17 cellular contexts compared by ENCODE assay signal in genomic region chr15:70469651-70470555, GRCh38.
DNase-seq lines count a peak whose midpoint lies in the region; ATAC-seq and TF ChIP-seq lines count a peak whose summit lies in the region.
"Had no signal": no experiment of that assay in that cellular context is flagged by ENCODE, and none has a peak within 500 bp of the region (broad histone marks: within the 10 kb centered on the region; RNA-seq: fewer than 3 reads in every experiment).

No MANE protein-coding gene starts in this region.

- peak overlapping the region; percentile 44 for H2BK12ac ChIP-seq in neuronal stem cell (ENCODE audit: low read length)

- no peak overlapping the region for H3K4me2 ChIP-seq in neuronal stem cell (ENCODE audit: insufficient read depth, low read length, poor library complexity, severe bottlenecking)
- H3K4me2 ChIP-seq: BLaER1 treated with 17β-estradiol and CSF1 and Interleukin-3, amounts not matched to agents 10 nM and 100 nM had no signal

- peaks cover 10% of the 10 kb centered on the region for H3K4me1 ChIP-seq in HEK293 (ENCODE audit: control insufficient read depth, insufficient read depth, low read length)
- peaks cover 59% of the 10 kb centered on the region for H3K4me1 ChIP-seq in Panc1 (ENCODE audit: control insufficient read depth, insufficient read depth, low read length)
- peaks cover 0 to 6% of the 10 kb centered on the region in 2 donors for H3K4me1 ChIP-seq in neuronal stem cell (ENCODE audit: control insufficient read depth in 2 of 2, insufficient read depth in 1 of 2, low read depth in 1 of 2, low read length in 2 of 2)

- peak overlapping the region; percentile 79 for H3K18ac ChIP-seq in neuronal stem cell (ENCODE audit: low read length)

- ATAC-seq in Panc1 = no peak; the same call in 1 of the 2 replicates
- ATAC-seq in HG03442 (IDR thresholded peaks at IDR 0.05; ENCODE audit: unreplicated experiment) = no peak

- H3K27ac ChIP-seq in HEK293 (ENCODE audit: extremely low read depth, low read depth, low read length) (no peak overlapping the region), Panc1 (ENCODE audit: low read length) (peak overlapping the region; percentile 99), neuronal stem cell (replicated peaks; ENCODE audit: low read length) (no peak overlapping the region)
- H3K27ac ChIP-seq: BLaER1 treated with 17β-estradiol and CSF1 and Interleukin-3, amounts not matched to agents 10 nM and 100 nM; SJSA1 had no signal

- H4K8ac ChIP-seq in neuronal stem cell (ENCODE audit: low read depth, low read length) = no peak overlapping the region

- H3K14ac ChIP-seq in neuronal stem cell (ENCODE audit: low read length) = peak overlapping the region; percentile 41

- H3K36me3 ChIP-seq in HEK293 (ENCODE audit: control insufficient read depth in 2 of 2, insufficient read depth in 1 of 2, low read length in 2 of 2) (no peaks in the 10 kb centered on the region), Panc1 (ENCODE audit: control insufficient read depth, insufficient read depth, low read length) (no peaks in the 10 kb centered on the region), neuronal stem cell (replicated peaks in 1 of 2; ENCODE audit: control insufficient read depth in 2 of 2, insufficient read depth in 2 of 2, low read length in 2 of 2) (no peaks in the 10 kb centered on the region)
- H3K36me3 ChIP-seq: BLaER1 treated with 17β-estradiol and CSF1 and Interleukin-3, amounts not matched to agents 10 nM and 100 nM; SJSA1 had no signal

- no peak overlapping the region for H2AFZ ChIP-seq in neuronal stem cell (ENCODE audit: low read length)

- H3K4ac ChIP-seq in neuronal stem cell (ENCODE audit: low read length) = no peak overlapping the region

- no peak overlapping the region for H2BK15ac ChIP-seq in neuronal stem cell (ENCODE audit: low read length)

- peaks cover 14% of the 10 kb centered on the region for H3K4me1 Mint-ChIP-seq in nephron progenitor cell

- in situ Hi-C loops in Panc1 (cut with HindIII; ENCODE audit: low pct_unique_long_range_greater_than_20kb, low sequenced_read_pairs) = no loop called here

- TF ChIP-seq CTCF in HEK293 (tag by site-specific recombination; IDR thresholded peaks at IDR 0.05) = no peak
- no peak for TF ChIP-seq CTCF in Panc1 (IDR thresholded peaks at IDR 0.05)
- no peak for TF ChIP-seq CTCF in foreskin fibroblast (IDR thresholded peaks at IDR 0.05; ENCODE audit: low read depth, low read length)
- no peak for TF ChIP-seq CTCF in nephron progenitor cell (IDR thresholded peaks at IDR 0.05)

- no peak overlapping the region for H3K4me3 ChIP-seq in HEK293 (ENCODE audit: low read depth, low read length)
- no peak overlapping the region for H3K4me3 ChIP-seq in Panc1 (ENCODE audit: low read depth in 2 of 2, low read length in 2 of 2)
- no peak overlapping the region for H3K4me3 ChIP-seq in neuronal stem cell (ENCODE audit: low read length in 2 of 2)
- H3K4me3 ChIP-seq in foreskin fibroblast (ENCODE audit: low read depth in 1 of 2, low read length in 2 of 2) = no peak overlapping the region
- H3K4me3 ChIP-seq: BLaER1 treated with 17β-estradiol and CSF1 and Interleukin-3, amounts not matched to agents 10 nM and 100 nM; SJSA1 had no signal

- POLR2A ChIA-PET in HEK293 (lab: Yijun Ruan, JAX) = interaction anchor here (0.5 kb wide), 1 partner anchor 38 kb away, joined by 3 read pairs; no protein-coding TSS in a partner anchor
- POLR2A ChIA-PET in Panc1 (lab: Charles Lee) = no interaction called here

- H3K36me3 Mint-ChIP-seq in nephron progenitor cell (ENCODE audit: low read depth) = no peaks in the 10 kb centered on the region

- H2BK5ac ChIP-seq in neuronal stem cell (ENCODE audit: low read length) = no peak overlapping the region

- H3K27me3 ChIP-seq in Panc1 (ENCODE audit: control insufficient read depth, insufficient read depth, low read length) (no peaks in the 10 kb centered on the region), neuronal stem cell (ENCODE audit: control insufficient read depth in 3 of 3, insufficient read depth in 3 of 3, low read depth in 1 of 3, low read length in 3 of 3) (peaks cover 0 to 3% (median 0%) of the 10 kb centered on the region in 3 experiments)
- H3K27me3 ChIP-seq: SJSA1 had no signal

- no peak overlapping the region for H3K23ac ChIP-seq in neuronal stem cell (ENCODE audit: low read depth, low read length, poor library complexity)

- no peak overlapping the region for H4K91ac ChIP-seq in neuronal stem cell (ENCODE audit: low read depth, low read length, poor library complexity)

- no peaks in the 10 kb centered on the region for H3K9me3 Mint-ChIP-seq in nephron progenitor cell
- H3K9me3 Mint-ChIP-seq: H9 had no signal

- H3K9me3 ChIP-seq in HEK293 (ENCODE audit: control insufficient read depth, insufficient read depth, low read depth, low read length) (no peaks in the 10 kb centered on the region), Panc1 (ENCODE audit: control insufficient read depth, insufficient read depth, low read depth, low read length) (no peaks in the 10 kb centered on the region), neuronal stem cell (replicated peaks in 1 of 2; ENCODE audit: control insufficient read depth in 2 of 2, insufficient read depth in 1 of 2, low read depth in 1 of 2, low read length in 2 of 2) (no peaks in the 10 kb centered on the region)
- H3K9me3 ChIP-seq: SJSA1 had no signal

- no peaks in the 10 kb centered on the region for H3K79me1 ChIP-seq in neuronal stem cell (ENCODE audit: low read depth, low read length)

- H2BK120ac ChIP-seq in neuronal stem cell (ENCODE audit: low read depth, low read length) = no peak overlapping the region

- H3K9ac ChIP-seq in neuronal stem cell (ENCODE audit: low read depth, low read length, poor library complexity) = no peak overlapping the region
- H3K9ac ChIP-seq: BLaER1 treated with 17β-estradiol and CSF1 and Interleukin-3, amounts not matched to agents 10 nM and 100 nM had no signal

- WGBS in neuronal stem cell (ENCODE audit: extremely low coverage in 2 of 2, insufficient read length in 2 of 2, insufficient replicate concordance in 1 of 2), 2 donors = no CpG with 5 or more reads among the region's 16 CpGs

- DNase-seq in NCI-H1694 treated with DMSO at 0.1 percent for 48 hours (lab: John Stamatoyannopoulos, UW) (peak; percentile 30), NCI-H1694 (lab: John Stamatoyannopoulos, UW) (no peak), Panc1 (ENCODE audit: low read depth, low spot score) (no peak), neuronal stem cell (ENCODE audit: low spot score) (no peak), foreskin fibroblast (no peak), nephron progenitor cell (no peak)
- DNase-seq: DMS153, H9, NCI-H1105 treated with DMSO at 0.1 percent for 48 hours, NCI-H2081, NCI-H345, NCI-H69, OCI-M1 had no signal

- intact Hi-C loops in Panc1 (cut with micrococcal nuclease; ENCODE audit: unreplicated experiment) = loop anchor here (10.0 kb wide), 1 partner anchor 375 kb away; the partner anchor contains the start of gene TLE3

- BruUV-seq in Panc1 (replicated peaks; lab: Mats Ljungman, UMichigan) = no TSS peak

- no peak overlapping the region for H3K4me3 Mint-ChIP-seq in nephron progenitor cell
- H3K4me3 Mint-ChIP-seq: H9 had no signal

- H3K27ac Mint-ChIP-seq in nephron progenitor cell = no peak overlapping the region

- CTCF ChIA-PET in HEK293 (lab: Yijun Ruan, JAX) (interaction anchor here (0.5 to 5.2 kb wide), 10 partner anchors 10 to 741 kb away, joined by 3 to 37 read pairs (median 6); no protein-coding TSS in a partner anchor), Panc1 (lab: Charles Lee) (no interaction called here)

- H2AK5ac ChIP-seq in neuronal stem cell (ENCODE audit: low read depth, low read length) = no peak overlapping the region

- peaks cover 56% of the 10 kb centered on the region for H3K27me3 Mint-ChIP-seq in nephron progenitor cell (ENCODE audit: low read depth, poor library complexity)

TF ChIP-seq in HEK293, 187 proteins besides CTCF, POLR2A, EP300 and RAD21 (continues in another document):
- TF ChIP-seq ZNF341 (tag by site-specific recombination; IDR thresholded peaks at IDR 0.05; ENCODE audit: low read depth) (0 out of 2 replicates have a peak, but pooled peaks have one; percentile 22), ZNF561 (tag by site-specific recombination; IDR thresholded peaks at IDR 0.05; ENCODE audit: borderline replicate concordance) (no peak), GLIS1 (tag by site-specific recombination; IDR thresholded peaks at IDR 0.05) (peak; percentile 88), ZNF518A (tag by site-specific recombination; conservative IDR thresholded peaks at IDR 0.05; ENCODE audit: low read depth) (no peak), SCRT2 (tag by site-specific recombination; IDR thresholded peaks at IDR 0.05) (peak; percentile 40; the same call in 1 of the 2 replicates), ZIC2 (tag by site-specific recombination; IDR thresholded peaks at IDR 0.05) (peak; percentile 92)
